In genomic region chr6:30060634-30060981, GRCh38 we compare ENCODE assay signal across 8 cellular contexts. TPM values are rescaled to one million over a fixed set of nuclear protein-coding genes. Genes with fewer than 3 reads are reported as not detected.
DNase-seq lines count a peak whose midpoint lies in the region; ATAC-seq and TF ChIP-seq lines count a peak whose summit lies in the region.

No MANE protein-coding gene starts in this region.

- no peaks in the 10 kb centered on the region for H3K9me2 ChIP-seq in DOHH2 (replicated peaks; ENCODE audit: control insufficient read depth, low read length)

- DNase-seq in NCI-H69 (lab: John Stamatoyannopoulos, UW) = peak; percentile 47
- no peak for DNase-seq in breast epithelium (ENCODE audit: low spot score in 2 of 2)
- DNase-seq in stimulated activated naive CD8-positive, alpha-beta T cell treated with anti-CD3 and anti-CD28 coated beads, Interleukin-15, Interleukin-2, amounts not matched to agents 100 U/mL and 50 U/mL, for 24 hours = peak; percentile 50
- no peak for DNase-seq in NCI-H774 (lab: John Stamatoyannopoulos, UW)
- DNase-seq in NCI-H2081 (lab: John Stamatoyannopoulos, UW) = no peak

- H3K36me3 ChIP-seq in DOHH2 (ENCODE audit: control insufficient read depth, low read length) = peaks cover 56% of the 10 kb centered on the region
- H3K36me3 ChIP-seq in breast epithelium = no peaks in the 10 kb centered on the region

- intact Hi-C loops in breast epithelium (cut with DNase I; ENCODE audit: low total_unique reads) = no loop called here

- TF ChIP-seq CTCF in DOHH2 (IDR thresholded peaks at IDR 0.05; ENCODE audit: low read depth, low read length, poor library complexity, severe bottlenecking) = no peak
- TF ChIP-seq CTCF in breast epithelium (IDR thresholded peaks at IDR 0.05) = no peak

- peak overlapping the region; percentile 81 for H3K4me2 ChIP-seq in DOHH2 (ENCODE audit: low read length)

- peaks cover 26% of the 10 kb centered on the region for H3K4me1 ChIP-seq in DOHH2 (ENCODE audit: control insufficient read depth, low read length)
- H3K4me1 ChIP-seq in breast epithelium = peaks cover 0 to 7% of the 10 kb centered on the region in 2 donors

- peaks cover 4% of the 10 kb centered on the region; the same call in 1 of the 2 replicates for H3F3A ChIP-seq in DOHH2 (ENCODE audit: control insufficient read depth, insufficient read depth)

- H3K4me3 ChIP-seq in DOHH2 (ENCODE audit: low read length) (peak overlapping the region; percentile 100), breast epithelium (peak overlapping the region; percentile 69 to 78 (median 73))

- ATAC-seq in GM21723 (IDR thresholded peaks at IDR 0.05; ENCODE audit: unreplicated experiment) = peak; percentile 20
- ATAC-seq in stimulated activated naive CD8-positive, alpha-beta T cell treated with anti-CD3 and anti-CD28 coated beads, Interleukin-15, Interleukin-2, amounts not matched to agents 100 U/mL and 50 U/mL, for 24 hours = peak; percentile 29

- no peaks in the 10 kb centered on the region for H3K9me3 ChIP-seq in DOHH2 (ENCODE audit: control insufficient read depth, insufficient read depth, low read length)
- H3K9me3 ChIP-seq in breast epithelium = no peaks in the 10 kb centered on the region

- TF ChIP-seq POLR2A in breast epithelium (IDR thresholded peaks at IDR 0.05) = no peak

- peaks cover 44% of the 10 kb centered on the region for H3K79me2 ChIP-seq in DOHH2 (ENCODE audit: control insufficient read depth, low read length)

- H3K27ac ChIP-seq in DOHH2 (ENCODE audit: low read depth, low read length) (peak overlapping the region; percentile 49; the same call in 1 of the 2 replicates), breast epithelium (peak overlapping the region; percentile 90 to 94), layer of hippocampus (ENCODE audit: low read depth, low read length) (peak overlapping the region; percentile 79)

- no peaks in the 10 kb centered on the region for H4K20me1 ChIP-seq in DOHH2 (ENCODE audit: control insufficient read depth, insufficient read depth, low read depth, low read length)

- no peaks in the 10 kb centered on the region for H3K27me3 ChIP-seq in DOHH2 (ENCODE audit: control insufficient read depth, low read length)
- no peaks in the 10 kb centered on the region for H3K27me3 ChIP-seq in breast epithelium
- H3K27me3 ChIP-seq in layer of hippocampus (ENCODE audit: control insufficient read depth, insufficient read depth, low read length) = no peaks in the 10 kb centered on the region

RNA-seq across cellular contexts. Expression of gene POLR1H, which starts 0.5 kb away (rescaled TPM):
- total RNA-seq in breast epithelium = 10 to 100 TPM; 14.2 to 39.7 (median 24.1) TPM

RNA-seq across cellular contexts. Expression of gene PPP1R11, which starts 6.4 kb away (rescaled TPM):
- 10 to 100 TPM; 28.2 to 43.5 (median 35.8) TPM for total RNA-seq in breast epithelium

RNA-seq across cellular contexts. Expression of gene RNF39, which starts 15.0 kb away (rescaled TPM):
- 10 to 100 TPM in 2 of 3 donors, not detected in 1; 11.1 to 40.0 TPM for total RNA-seq in breast epithelium

RNA-seq across cellular contexts. Expression of gene TRIM31, which starts 52.3 kb away (rescaled TPM):
- 1 to 10 TPM in 1 of 3 donors, not detected in 2; 3.3 TPM for total RNA-seq in breast epithelium

Comparison
In these comparisons a context has a peak if more than half of its experiments do, and no peak if none do; other contexts are left out.
1. DNase-seq: peak in NCI-H69 (single experiment) and stimulated activated naive CD8-positive, alpha-beta T cell treated with anti-CD3 and anti-CD28 coated beads, Interleukin-15, Interleukin-2, amounts not matched to agents 100 U/mL and 50 U/mL, for 24 hours (single experiment); none in breast epithelium (0 of 2), NCI-H774 (single experiment) and NCI-H2081 (0 of 2).
2. Peak in every context shown above with its lines, with median percentiles within 50 percentile points of each other: H3K27ac ChIP-seq.